23 cellular contexts compared by ENCODE assay signal in the genomic region with DNA sequence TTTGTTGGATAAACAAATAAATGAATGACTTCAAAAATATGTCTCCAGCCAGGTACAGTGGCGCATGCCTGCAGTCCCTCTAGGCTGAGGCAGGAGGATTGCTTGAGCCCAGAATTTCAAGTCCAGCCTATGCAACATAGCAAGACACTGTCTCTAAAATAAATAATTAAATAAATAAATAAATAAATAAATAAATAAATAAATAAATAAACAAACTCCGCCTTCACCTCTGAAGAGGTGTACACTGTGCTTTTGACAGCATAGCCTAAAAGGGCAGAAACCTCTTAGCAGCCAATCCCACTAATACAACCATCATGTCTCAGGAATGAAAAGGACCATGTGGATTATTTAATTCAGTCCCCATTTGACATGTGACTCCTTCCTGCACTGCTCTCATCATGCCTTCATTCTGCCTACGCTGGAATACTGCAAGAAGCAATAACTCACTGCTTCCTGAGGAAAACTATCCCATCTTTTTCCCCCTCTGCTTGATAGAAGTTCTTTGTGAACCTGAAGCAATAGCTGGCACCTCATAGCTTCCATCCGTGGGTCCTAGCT.
"Had no signal": no experiment of that assay in that cellular context is flagged by ENCODE, and none has a peak within 500 bp of the region (broad histone marks: within the 10 kb centered on the region; RNA-seq: fewer than 3 reads in every experiment).

No MANE protein-coding gene starts in this region.

- H3K4me3 ChIP-seq: colonic mucosa, esophagus muscularis mucosa, gastrocnemius medialis, heart right ventricle, left lung, lower lobe of right lung, mucosa of descending colon had no signal

- H3K27me3 ChIP-seq: colonic mucosa, esophagus muscularis mucosa, gastrocnemius medialis, heart right ventricle, left lung had no signal

- H3K36me3 Mint-ChIP-seq: mesothelial cell of epicardium, naive B cell had no signal

- DNase-seq: colonic mucosa; cortex of kidney; effector memory CD4-positive, alpha-beta T cell; foreskin fibroblast; foreskin melanocyte; gastrocnemius medialis; glutamatergic neuron; head of caudate nucleus; heart right ventricle; hippocampal formation; left cardiac atrium; left lung; left ventricle myocardium superior; lower lobe of right lung; mesenchymal stem cell; mucosa of descending colon; naive B cell had no signal

- H3K27ac ChIP-seq: colonic mucosa, esophagus muscularis mucosa, gastrocnemius medialis, heart right ventricle, left lung, lower lobe of right lung had no signal

- H3K9me3 ChIP-seq: colonic mucosa, esophagus muscularis mucosa, gastrocnemius medialis, heart right ventricle, left lung, lower lobe of right lung, mucosa of descending colon had no signal

- H3K4me1 Mint-ChIP-seq: naive B cell had no signal

- H3K4me3 Mint-ChIP-seq: dendritic cell treated with granulocyte-macrophage colony-stimulating factor and Interleukin-4, amounts not matched to agents 40 ng/mL and 50 ng/mL, for 4 days; mesothelial cell of epicardium; naive B cell had no signal

- H3K4me1 ChIP-seq: colonic mucosa, left lung, lower lobe of right lung had no signal

- H3K9me3 Mint-ChIP-seq: dendritic cell treated with granulocyte-macrophage colony-stimulating factor and Interleukin-4, amounts not matched to agents 40 ng/mL and 50 ng/mL, for 4 days; mesothelial cell of epicardium had no signal

- FAIRE-seq: endothelial cell of umbilical vein, islet of Langerhans, keratinocyte had no signal

- H3K27ac Mint-ChIP-seq: dendritic cell treated with granulocyte-macrophage colony-stimulating factor and Interleukin-4, amounts not matched to agents 40 ng/mL and 50 ng/mL, for 4 days; mesothelial cell of epicardium; naive B cell had no signal

- ATAC-seq: gastrocnemius medialis, heart right ventricle, left cardiac atrium, left lung, left ventricle myocardium superior, mucosa of descending colon had no signal

- H3K36me3 ChIP-seq: colonic mucosa, esophagus muscularis mucosa, gastrocnemius medialis, heart right ventricle, left lung, lower lobe of right lung had no signal
